ENCODE assay signal across 10 cellular contexts in genomic region chr1:214558002-214558770, GRCh38. TPM values are rescaled to one million over a fixed set of nuclear protein-coding genes. Genes with fewer than 3 reads are reported as not detected.
DNase-seq lines count a peak whose midpoint lies in the region; ATAC-seq and TF ChIP-seq lines count a peak whose summit lies in the region.
"Had no signal": no experiment of that assay in that cellular context is flagged by ENCODE, and none has a peak within 500 bp of the region (broad histone marks: within the 10 kb centered on the region; RNA-seq: fewer than 3 reads in every experiment).

No MANE protein-coding gene starts in this region.

- H3K27me3 Mint-ChIP-seq in glutamatergic neuron (ENCODE audit: unreplicated experiment): peaks cover 4% of the 10 kb centered on the region
- H3K27me3 Mint-ChIP-seq in activated naive CD8-positive, alpha-beta T cell treated with anti-CD3 and anti-CD28 coated beads for 36 hours: peaks cover 38% of the 10 kb centered on the region

- no peaks in the 10 kb centered on the region for H3K36me3 ChIP-seq in OCI-LY3 (replicated peaks; ENCODE audit: low read depth, low read length)

- H3K27ac ChIP-seq in OCI-LY3 (ENCODE audit: low read length) (no peak overlapping the region), foreskin keratinocyte (peak overlapping the region; percentile 4)

- H2AFZ ChIP-seq in OCI-LY3 (ENCODE audit: low read depth, low read length): peak overlapping the region; percentile 61

- no peaks in the 10 kb centered on the region for H3K36me3 Mint-ChIP-seq in glutamatergic neuron (ENCODE audit: unreplicated experiment)
- H3K36me3 Mint-ChIP-seq in activated naive CD8-positive, alpha-beta T cell treated with anti-CD3 and anti-CD28 coated beads for 36 hours: no peaks in the 10 kb centered on the region

- H3K4me1 ChIP-seq in OCI-LY3 (ENCODE audit: low read length): peaks cover 20% of the 10 kb centered on the region
- peaks cover 12% of the 10 kb centered on the region for H3K4me1 ChIP-seq in foreskin keratinocyte

- peak; percentile 68 for ATAC-seq in GM21717 (IDR thresholded peaks at IDR 0.05; ENCODE audit: unreplicated experiment)
- peak; percentile 99 for ATAC-seq in foreskin keratinocyte
- ATAC-seq in GM21825 (IDR thresholded peaks at IDR 0.05; ENCODE audit: unreplicated experiment): no peak

- H3K27me3 ChIP-seq in OCI-LY3 (ENCODE audit: low read depth, low read length) (no peaks in the 10 kb centered on the region), foreskin keratinocyte (no peaks in the 10 kb centered on the region)

- peak overlapping the region; percentile 54 for H3K4me2 ChIP-seq in OCI-LY3 (ENCODE audit: low read length)

- TF ChIP-seq CTCF in OCI-LY3 (IDR thresholded peaks at IDR 0.05; ENCODE audit: low read depth, low read length) (no peak), foreskin keratinocyte (conservative IDR thresholded peaks at IDR 0.05) (no peak), glutamatergic neuron (IDR thresholded peaks at IDR 0.05; ENCODE audit: partially characterized antibody, unreplicated experiment) (no peak)

- no peaks in the 10 kb centered on the region for H4K20me1 ChIP-seq in OCI-LY3 (ENCODE audit: insufficient read depth, low read length)

- no peaks in the 10 kb centered on the region for H3K9me3 ChIP-seq in OCI-LY3 (ENCODE audit: insufficient read depth, low read length)

- H3K27ac Mint-ChIP-seq in glutamatergic neuron (ENCODE audit: unreplicated experiment): no peak overlapping the region
- no peak overlapping the region for H3K27ac Mint-ChIP-seq in activated naive CD8-positive, alpha-beta T cell treated with anti-CD3 and anti-CD28 coated beads for 36 hours

- H3K4me1 Mint-ChIP-seq in glutamatergic neuron (ENCODE audit: low read depth, unreplicated experiment): peaks cover 7% of the 10 kb centered on the region
- no peaks in the 10 kb centered on the region for H3K4me1 Mint-ChIP-seq in activated naive CD8-positive, alpha-beta T cell treated with anti-CD3 and anti-CD28 coated beads for 36 hours

- peak; percentile 63 for DNase-seq in AG08396 (ENCODE audit: low spot score)
- DNase-seq in foreskin keratinocyte: peak in 1 of 2 donors; percentile 68
- no peak for DNase-seq in glutamatergic neuron
- DNase-seq in activated naive CD8-positive, alpha-beta T cell treated with anti-CD3 and anti-CD28 coated beads for 36 hours: no peak
- no peak for DNase-seq in hippocampal formation (lab: John Stamatoyannopoulos, UW)
- DNase-seq: activated T-cell treated with anti-CD3 and anti-CD28 coated beads for 4 hours, posterior cingulate gyrus had no signal

- 0 out of 2 replicates have a peak overlapping the region, but pooled peaks have one; percentile 6 for H3K4me3 ChIP-seq in OCI-LY3 (ENCODE audit: low read length)

- no peak overlapping the region for H3K4me3 Mint-ChIP-seq in glutamatergic neuron (ENCODE audit: unreplicated experiment)
- no peak overlapping the region for H3K4me3 Mint-ChIP-seq in activated naive CD8-positive, alpha-beta T cell treated with anti-CD3 and anti-CD28 coated beads for 36 hours

- H3K9ac ChIP-seq in OCI-LY3 (ENCODE audit: low read length): no peak overlapping the region

- no peaks in the 10 kb centered on the region for H3K9me3 Mint-ChIP-seq in glutamatergic neuron (ENCODE audit: unreplicated experiment)
- H3K9me3 Mint-ChIP-seq in activated naive CD8-positive, alpha-beta T cell treated with anti-CD3 and anti-CD28 coated beads for 36 hours: no peaks in the 10 kb centered on the region

- no peaks in the 10 kb centered on the region for H3K79me2 ChIP-seq in OCI-LY3 (ENCODE audit: low read length)

RNA-seq across cellular contexts. Expression of gene PTPN14, which starts 6.8 kb away (rescaled TPM):
- total RNA-seq in foreskin keratinocyte (47.6 and 48.2 TPM in 2 replicates), glutamatergic neuron (ENCODE audit: unreplicated experiment) (1.7 TPM)
- polyA plus RNA-seq in foreskin keratinocyte: 5.0 and 6.2 TPM in 2 replicates
- total RNA-seq in activated naive CD8-positive, alpha-beta T cell treated with anti-CD3 and anti-CD28 coated beads for 36 hours: 1 to 10 TPM in 1 of 2 experiments, under 1 TPM in 1; 0.92 to 1.3 TPM

RNA-seq across cellular contexts. Expression of gene CENPF, which starts 44.8 kb away (rescaled TPM):
- 53.0 and 70.7 TPM in 2 replicates for total RNA-seq in foreskin keratinocyte
- 20.2 and 33.9 TPM in 2 replicates for polyA plus RNA-seq in foreskin keratinocyte
- 29.3 TPM for total RNA-seq in glutamatergic neuron (ENCODE audit: unreplicated experiment)
- 10 to 100 TPM; 70.6 to 79.4 TPM for total RNA-seq in activated naive CD8-positive, alpha-beta T cell treated with anti-CD3 and anti-CD28 coated beads for 36 hours

Comparison
In these comparisons a context has a peak if more than half of its experiments do, and no peak if none do; other contexts are left out.
1. RNA of gene PTPN14, which starts 6.8 kb away (total RNA-seq): 47.6 to 48.2 TPM in foreskin keratinocyte; 1.7 TPM in glutamatergic neuron (single experiment) and 0.92 to 1.3 TPM in activated naive CD8-positive, alpha-beta T cell treated with anti-CD3 and anti-CD28 coated beads for 36 hours; every median in the first group is over 10 times any median in the second.